8 cellular contexts compared by ENCODE assay signal in the genomic region with DNA sequence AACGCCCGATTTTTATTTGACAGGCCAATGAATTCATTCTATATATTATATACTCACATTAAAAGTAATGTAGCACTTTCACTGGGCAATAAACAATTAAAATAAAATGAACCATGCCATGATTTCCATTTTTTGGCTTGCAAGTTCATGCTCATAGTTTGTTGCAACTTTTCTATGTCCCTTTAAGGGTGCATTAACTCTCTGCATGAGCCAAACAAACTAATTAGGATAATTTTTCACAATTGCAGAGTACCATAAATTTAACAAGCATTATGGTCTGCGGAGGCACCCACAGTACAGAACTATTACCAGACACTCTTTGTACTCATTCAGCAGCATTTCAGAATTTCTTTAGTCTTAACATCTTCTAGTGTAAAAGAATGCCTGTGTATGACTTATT. TPM values are rescaled to one million over a fixed set of nuclear protein-coding genes. Genes with fewer than 3 reads are reported as not detected.
DNase-seq lines count a peak whose midpoint lies in the region; ATAC-seq and TF ChIP-seq lines count a peak whose summit lies in the region.
"Had no signal": no experiment of that assay in that cellular context is flagged by ENCODE, and none has a peak within 500 bp of the region (broad histone marks: within the 10 kb centered on the region; RNA-seq: fewer than 3 reads in every experiment).

No MANE protein-coding gene starts in this region.

- ATAC-seq in gastroesophageal sphincter = no peak

- H3K36me3 ChIP-seq in HAP-1 (replicated peaks) (no peaks in the 10 kb centered on the region), gastroesophageal sphincter (no peaks in the 10 kb centered on the region), smooth muscle cell (ENCODE audit: low read depth) (no peaks in the 10 kb centered on the region)

- H4K20me1 ChIP-seq in smooth muscle cell (ENCODE audit: low read depth) = no peaks in the 10 kb centered on the region

- H3K27me3 ChIP-seq in HAP-1 (ENCODE audit: low read depth) (no peaks in the 10 kb centered on the region), gastroesophageal sphincter (no peaks in the 10 kb centered on the region), smooth muscle cell (ENCODE audit: low read depth) (no peaks in the 10 kb centered on the region)

- H3K4me3 ChIP-seq in HAP-1 = peak overlapping the region; percentile 87
- peak overlapping the region; percentile 94 for H3K4me3 ChIP-seq in WI38 (ENCODE audit: low read depth, low read length)
- H3K4me3 ChIP-seq in gastroesophageal sphincter = peak overlapping the region; percentile 75 to 87
- H3K4me3 ChIP-seq in smooth muscle cell = peak overlapping the region; percentile 72

- TF ChIP-seq CTCF in WI38 (IDR thresholded peaks at IDR 0.05; ENCODE audit: low read depth, low read length) (no peak), gastroesophageal sphincter (IDR thresholded peaks at IDR 0.05) (no peak), smooth muscle cell (IDR thresholded peaks at IDR 0.05; ENCODE audit: borderline replicate concordance, insufficient read depth, poor library complexity, severe bottlenecking) (no peak)

- peak overlapping the region; percentile 92 for H2AFZ ChIP-seq in smooth muscle cell (ENCODE audit: low read depth)

- 32 to 53% methylated on average over 3 of the region's 3 CpGs for WGBS in gastroesophageal sphincter (ENCODE audit: low coverage in 1 of 2), 2 donors
- WGBS in smooth muscle cell (ENCODE audit: low lambda C conversion rate) = 66% methylated on average over 3 of the region's 3 CpGs

- no peak for TF ChIP-seq POLR2A in gastroesophageal sphincter (IDR thresholded peaks at IDR 0.05)

- H3K4me1 ChIP-seq in HAP-1 (peaks cover 42% of the 10 kb centered on the region), gastroesophageal sphincter (peaks cover 0 to 67% (median 6%) of the 10 kb centered on the region in 3 donors), smooth muscle cell (ENCODE audit: low read depth) (peaks cover 23% of the 10 kb centered on the region)

- peaks cover 41% of the 10 kb centered on the region for H3K79me2 ChIP-seq in smooth muscle cell (ENCODE audit: low read depth)

- no peaks in the 10 kb centered on the region for H3K9me3 ChIP-seq in HAP-1
- H3K9me3 ChIP-seq in gastroesophageal sphincter = no peaks in the 10 kb centered on the region
- no peaks in the 10 kb centered on the region for H3K9me3 ChIP-seq in smooth muscle cell (replicated peaks; ENCODE audit: low read depth)

- H3K4me2 ChIP-seq in smooth muscle cell = peak overlapping the region; percentile 97

- in situ Hi-C loops in HAP-1 (cut with MboI; ENCODE audit: low sequenced_read_pairs) = loop anchor here (10.0 kb wide), 2 partner anchors 197 to 337 kb away; no protein-coding TSS in a partner anchor

- no peak for DNase-seq in HAP-1 (ENCODE audit: low spot score in 2 of 2)
- DNase-seq in smooth muscle cell (lab: John Stamatoyannopoulos, UW; ENCODE audit: unreplicated experiment) = no peak
- DNase-seq in RKO (ENCODE audit: low spot score) = no peak
- DNase-seq in UCSD-AML1 (lab: John Stamatoyannopoulos, UW; ENCODE audit: unreplicated experiment) = no peak
- no peak for DNase-seq in amygdala (lab: John Stamatoyannopoulos, UW)
- DNase-seq: NCI-H2227 treated with DMSO at 0.1 percent for 48 hours had no signal

- peaks cover 7% of the 10 kb centered on the region for H3F3A ChIP-seq in smooth muscle cell (ENCODE audit: low read depth)

- H3K9ac ChIP-seq in smooth muscle cell (ENCODE audit: low read depth) = no peak overlapping the region

- no peak for TF ChIP-seq EP300 in gastroesophageal sphincter (IDR thresholded peaks at IDR 0.05)

- peak overlapping the region in 1 of 4 donors; percentile 91 for H3K27ac ChIP-seq in gastroesophageal sphincter
- H3K27ac ChIP-seq in smooth muscle cell (ENCODE audit: low read depth) = no peak overlapping the region

RNA-seq across cellular contexts. Expression of a gene that starts 1.4 kb away (rescaled TPM):
- total RNA-seq in gastroesophageal sphincter = 10 to 100 TPM; 40.2 to 77.5 (median 66.6) TPM
- 24.7 and 28.5 TPM in 2 replicates for total RNA-seq in smooth muscle cell
- 43.6 and 57.5 TPM in 2 replicates for polyA plus RNA-seq in smooth muscle cell

RNA-seq across cellular contexts. Expression of a gene that starts 53.8 kb away (rescaled TPM):
- total RNA-seq in gastroesophageal sphincter (10 to 100 TPM; 10.5 to 23.2 (median 13.0) TPM), smooth muscle cell (82.9 and 84.8 TPM in 2 replicates)
- 32.5 and 42.9 TPM in 2 replicates for polyA plus RNA-seq in smooth muscle cell
